ENCODE assay signal across 1 cellular context in genomic region chr3:99892332-99892731, GRCh38.
TF ChIP-seq lines count a peak whose summit lies in the region.

No MANE protein-coding gene starts in this region.

TF ChIP-seq in GM23338, 12 proteins besides CTCF, POLR2A, EP300 and RAD21 (continued from another document):
- TF ChIP-seq ZNF462 (CRISPR knock-in tag; IDR thresholded peaks at IDR 0.05), result no peak
- no peak for TF ChIP-seq STAT1 (IDR thresholded peaks at IDR 0.05; ENCODE audit: unreplicated experiment)
- TF ChIP-seq EZH2 (IDR thresholded peaks at IDR 0.05; ENCODE audit: low read depth, unreplicated experiment), result no peak
- no peak for TF ChIP-seq EZH2phosphoT487 (IDR thresholded peaks at IDR 0.05; ENCODE audit: unreplicated experiment)
- no peak for TF ChIP-seq ZNF114 (CRISPR knock-in tag; IDR thresholded peaks at IDR 0.05)
